Comparison of ENCODE assay signal across 19 cellular contexts in genomic region chr16:68642047-68642435, GRCh38. TPM values are rescaled to one million over a fixed set of nuclear protein-coding genes. Genes with fewer than 3 reads are reported as not detected.
DNase-seq lines count a peak whose midpoint lies in the region; ATAC-seq, FAIRE-seq and TF ChIP-seq lines count a peak whose summit lies in the region.
"Had no signal": no experiment of that assay in that cellular context is flagged by ENCODE, and none has a peak within 500 bp of the region (broad histone marks: within the 10 kb centered on the region; RNA-seq: fewer than 3 reads in every experiment).

No MANE protein-coding gene starts in this region.

- no peak for FAIRE-seq in kidney (lab: Jason Lieb, UNC)
- FAIRE-seq: G401.6, GM12878 had no signal

- peaks cover 34% of the 10 kb centered on the region for H3K4me1 Mint-ChIP-seq in WTC11
- peaks cover 9 to 27% (median 12%) of the 10 kb centered on the region in 3 donors for H3K4me1 Mint-ChIP-seq in CD8-positive, alpha-beta memory T cell

- WGBS in GM23248 (ENCODE audit: low coverage in 1 of 2, low lambda C conversion rate in 2 of 2, missing lambda C conversion rate in 2 of 2), 2 experiments, result 66 to 69% methylated on average over 10 of the region's 10 CpGs
- 39 to 50% (median 49%) methylated on average over 10 of the region's 10 CpGs for WGBS in ovary, 3 donors
- 50% methylated on average over 10 of the region's 10 CpGs for WGBS in right cardiac atrium

- H3K27me3 Mint-ChIP-seq in WTC11 (ENCODE audit: low read depth), result peaks cover 25% of the 10 kb centered on the region
- peaks cover 40 to 41% of the 10 kb centered on the region in 2 donors for H3K27me3 Mint-ChIP-seq in CD8-positive, alpha-beta memory T cell

- H3K27me3 ChIP-seq in GM23248 (replicated peaks; ENCODE audit: insufficient read depth) (peaks cover 41% of the 10 kb centered on the region), iPS-18a (ENCODE audit: control insufficient read depth, insufficient read depth, low read length) (peaks cover 32% of the 10 kb centered on the region), ovary (no peaks in the 10 kb centered on the region), right cardiac atrium (ENCODE audit: control insufficient read depth, insufficient read depth) (no peaks in the 10 kb centered on the region)
- H3K27me3 ChIP-seq in CD8-positive, alpha-beta memory T cell (ENCODE audit: insufficient read depth, low read length, poor library complexity, severe bottlenecking), result peaks cover 43% of the 10 kb centered on the region

- CTCF ChIA-PET in WTC11 (lab: Charles Lee), result interaction anchor here (0.6 to 5.6 kb wide), 6 partner anchors 10 to 121 kb away, joined by 3 to 61 read pairs (median 4); partner anchors contain the start of gene CDH1
- CTCF ChIA-PET in CD8-positive, alpha-beta memory T cell (lab: Charles Lee), result no interaction called here

- intact Hi-C loops in ovary (cut with DNase I) (no loop called here), kidney (cut with DNase I) (no loop called here), right cardiac atrium (cut with DNase I) (no loop called here)

- POLR2A ChIA-PET in WTC11 (lab: Charles Lee), result interaction anchor here (1.0 kb wide), 1 partner anchor 16 kb away, joined by 8 read pairs; no protein-coding TSS in a partner anchor
- POLR2A ChIA-PET in CD8-positive, alpha-beta memory T cell (lab: Charles Lee), result no interaction called here

- H3K4me1 ChIP-seq in GM23248 (ENCODE audit: insufficient read depth) (peaks cover 9% of the 10 kb centered on the region), iPS-18a (ENCODE audit: control insufficient read depth, low read depth, low read length) (peaks cover 14% of the 10 kb centered on the region), ovary (ENCODE audit: insufficient read depth) (peaks cover 9% of the 10 kb centered on the region), kidney (ENCODE audit: control insufficient read depth in 1 of 2, insufficient read depth in 1 of 2, low read depth in 1 of 2, low read length in 2 of 2) (peaks cover 0 to 8% of the 10 kb centered on the region in 2 donors), right cardiac atrium (ENCODE audit: control insufficient read depth, insufficient read depth, low read length) (no peaks in the 10 kb centered on the region)
- peaks cover 13% of the 10 kb centered on the region for H3K4me1 ChIP-seq in CD8-positive, alpha-beta memory T cell (ENCODE audit: insufficient read depth, low read length)

- H3F3A ChIP-seq in GM23248 (ENCODE audit: insufficient read depth), result peaks cover 10% of the 10 kb centered on the region

- TF ChIP-seq CTCF in WTC11 (IDR thresholded peaks at IDR 0.05), result no peak
- TF ChIP-seq CTCF in ovary (IDR thresholded peaks at IDR 0.05), result no peak
- TF ChIP-seq CTCF in kidney (IDR thresholded peaks at IDR 0.05; ENCODE audit: borderline replicate concordance, extremely low read depth, insufficient read depth), result no peak

- no peaks in the 10 kb centered on the region for H3K36me3 ChIP-seq in GM23248 (ENCODE audit: low read depth)
- no peaks in the 10 kb centered on the region for H3K36me3 ChIP-seq in iPS-18a (ENCODE audit: control insufficient read depth, low read depth, low read length)
- no peaks in the 10 kb centered on the region for H3K36me3 ChIP-seq in ovary
- no peaks in the 10 kb centered on the region for H3K36me3 ChIP-seq in CD8-positive, alpha-beta memory T cell (ENCODE audit: insufficient read depth, low read length)
- H3K36me3 ChIP-seq in kidney (ENCODE audit: control insufficient read depth in 1 of 2, insufficient read depth in 2 of 2, low read length in 2 of 2), result no peaks in the 10 kb centered on the region
- H3K36me3 ChIP-seq: neutrophil had no signal

- H3K4me2 ChIP-seq in GM23248 (ENCODE audit: unreplicated experiment), result peak overlapping the region; percentile 41

- peak overlapping the region; percentile 89 for H3K4me3 Mint-ChIP-seq in WTC11
- H3K4me3 Mint-ChIP-seq in CD8-positive, alpha-beta memory T cell, result peak overlapping the region in 1 of 7 donors; percentile 72
- H3K4me3 Mint-ChIP-seq: IgD-negative memory B cell, immature natural killer cell had no signal

- H3K9me3 ChIP-seq in GM23248 (ENCODE audit: low read depth) (no peaks in the 10 kb centered on the region), iPS-18a (ENCODE audit: control insufficient read depth, low read depth, low read length) (no peaks in the 10 kb centered on the region), ovary (no peaks in the 10 kb centered on the region), kidney (ENCODE audit: control insufficient read depth in 1 of 2, low read length in 2 of 2) (no peaks in the 10 kb centered on the region), right cardiac atrium (ENCODE audit: control insufficient read depth, low read length) (no peaks in the 10 kb centered on the region)
- H3K9me3 ChIP-seq in CD8-positive, alpha-beta memory T cell (ENCODE audit: low read length), result no peaks in the 10 kb centered on the region
- H3K9me3 ChIP-seq: neutrophil had no signal

- H3K9ac ChIP-seq in GM23248, result no peak overlapping the region
- H3K9ac ChIP-seq in iPS-18a (ENCODE audit: low read length), result no peak overlapping the region
- H3K9ac ChIP-seq in kidney (ENCODE audit: low read length in 2 of 2), result no peak overlapping the region

- no peak for DNase-seq in GM23248
- no peak for DNase-seq in WTC11 (ENCODE audit: low spot score)
- no peak for DNase-seq in ovary
- no peak for DNase-seq in CD8-positive, alpha-beta memory T cell
- no peak for DNase-seq in kidney
- no peak for DNase-seq in stimulated activated CD4-positive, alpha-beta T cell treated with anti-CD3 and anti-CD28 coated beads, Interleukin-1b, Interleukin-23, amount 100 ng/mL, for 48 hours
- DNase-seq in right cardiac atrium, result no peak
- DNase-seq: Calu3; immature natural killer cell; stimulated activated CD4-positive, alpha-beta T cell treated with anti-CD3 and anti-CD28 coated beads, Interleukin-2, amount 100 ng/mL, for 48 hours; substantia nigra had no signal

- H3K9me3 Mint-ChIP-seq in WTC11, result no peaks in the 10 kb centered on the region
- H3K9me3 Mint-ChIP-seq in CD8-positive, alpha-beta memory T cell, result peaks cover 0 to 2% (median 0%) of the 10 kb centered on the region in 5 donors
- H3K9me3 Mint-ChIP-seq: immature natural killer cell had no signal

- H2AFZ ChIP-seq in GM23248, result peak overlapping the region; percentile 69

- H3K79me2 ChIP-seq in GM23248 (ENCODE audit: insufficient read depth), result no peaks in the 10 kb centered on the region

- TF ChIP-seq EP300 in ovary (IDR thresholded peaks at IDR 0.05), result no peak

- ATAC-seq in WTC11, result no peak
- ATAC-seq in right cardiac atrium, result no peak
- ATAC-seq: GM12878, sciatic nerve had no signal

- TF ChIP-seq POLR2A in ovary (IDR thresholded peaks at IDR 0.05), result no peak

- in situ Hi-C loops in GM23248 (cut with MboI), result no loop called here

- H4K20me1 ChIP-seq in GM23248 (ENCODE audit: insufficient read depth), result no peaks in the 10 kb centered on the region

- H3K27ac ChIP-seq in GM23248 (no peak overlapping the region), iPS-18a (ENCODE audit: low read length) (no peak overlapping the region), ovary (peak overlapping the region; percentile 88 to 89), kidney (ENCODE audit: low read depth in 2 of 2, low read length in 2 of 2) (no peak overlapping the region), right cardiac atrium (ENCODE audit: low read length) (no peak overlapping the region)
- H3K27ac ChIP-seq in CD8-positive, alpha-beta memory T cell (ENCODE audit: low read depth, low read length), result no peak overlapping the region
- H3K27ac ChIP-seq: neutrophil had no signal

- H3K36me3 Mint-ChIP-seq in WTC11, result no peaks in the 10 kb centered on the region
- H3K36me3 Mint-ChIP-seq in CD8-positive, alpha-beta memory T cell, result no peaks in the 10 kb centered on the region
- H3K36me3 Mint-ChIP-seq: immature natural killer cell had no signal

- H3K4me3 ChIP-seq in GM23248 (peak overlapping the region; percentile 43), iPS-18a (ENCODE audit: low read length) (peak overlapping the region; percentile 62), ovary (peak overlapping the region; percentile 33), kidney (ENCODE audit: low read length in 2 of 2) (no peak overlapping the region), right cardiac atrium (ENCODE audit: low read length) (no peak overlapping the region)
- H3K4me3 ChIP-seq in CD8-positive, alpha-beta memory T cell (ENCODE audit: low read length), result no peak overlapping the region
- H3K4me3 ChIP-seq: GM12878, lung had no signal

- H3K27ac Mint-ChIP-seq in WTC11, result peak overlapping the region; percentile 62
- peak overlapping the region in 1 of 8 donors; percentile 19 for H3K27ac Mint-ChIP-seq in CD8-positive, alpha-beta memory T cell
- H3K27ac Mint-ChIP-seq: IgD-negative memory B cell, immature natural killer cell had no signal

- no peaks in the 10 kb centered on the region for H3K9me2 ChIP-seq in GM23248 (ENCODE audit: insufficient read depth)

TF ChIP-seq in WTC11, 78 proteins besides CTCF, POLR2A, EP300 and RAD21:
- TF ChIP-seq SP1 (CRISPR knock-in tag; conservative IDR thresholded peaks at IDR 0.05) (no peak), ZNF121 (CRISPR knock-in tag; IDR thresholded peaks at IDR 0.05) (peak; percentile 93)
TF ChIP-seq in WTC11: peak in this region for 1.

RNA-seq across cellular contexts. Expression of gene CDH3, which starts 3.1 kb away (rescaled TPM):
- under 0.01 TPM in 1 of 2 replicates, not detected in the other for total RNA-seq in GM23248 (2014; rRNA removed; shearing (Covaris generic))
- 0.14 TPM in 1 of 2 replicates, not detected in the other for polyA plus RNA-seq in GM23248 (2016; fragmentation: Nextera tagmentation; extraction: Ambion mirVana)
- total RNA-seq in WTC11 (2021), result 128 to 142 TPM (median 136 TPM) in 3 replicates
- total RNA-seq in ovary, result 10 to 100 TPM; 32.4 to 99.0 (median 52.4) TPM
- polyA plus RNA-seq in ovary, result 10 to 100 TPM; 75.2 to 84.5 TPM
- not detected for total RNA-seq in CD8-positive, alpha-beta memory T cell
- 0.14 TPM for polyA plus RNA-seq in CD8-positive, alpha-beta memory T cell
- total RNA-seq in kidney, result 61.3 TPM
- polyA plus RNA-seq in kidney (ENCODE audit: insufficient read depth, low read depth, low replicate concordance), result 9.8 TPM
- total RNA-seq in right cardiac atrium, result under 1 TPM in 3 of 4 donors, not detected in 1; 0.14 to 0.29 (median 0.25) TPM
- 0.09 TPM for polyA plus RNA-seq in right cardiac atrium
- total RNA-seq: NCI-H460 had no signal
- polyA plus RNA-seq: IgD-negative memory B cell, immature natural killer cell had no signal

Comparison
In these comparisons a context has a peak if more than half of its experiments do, and no peak if none do; other contexts are left out.
1. H3K27ac ChIP-seq: peak in ovary (2 of 2); none in GM23248 (single experiment), iPS-18a (single experiment), CD8-positive, alpha-beta memory T cell (single experiment), kidney (0 of 2) and right cardiac atrium (single experiment).
2. H3K4me3 ChIP-seq: peak in GM23248 (single experiment), iPS-18a (single experiment) and ovary (single experiment); none in CD8-positive, alpha-beta memory T cell (single experiment), kidney (0 of 2) and right cardiac atrium (single experiment).
3. RNA of gene CDH3, which starts 3.1 kb away (total RNA-seq): 128 to 142 TPM in WTC11, 61.3 TPM in kidney (single experiment) and 32.4 to 99.0 TPM in ovary; 0.14 to 0.29 TPM in right cardiac atrium, not detected in CD8-positive, alpha-beta memory T cell and under 0.01 TPM in GM23248; every median in the first group is over 10 times any median in the second.